Comparison of ENCODE assay signal across 12 cellular contexts in genomic region chr6:121393711-121394110, GRCh38. TPM values are rescaled to one million over a fixed set of nuclear protein-coding genes. Genes with fewer than 3 reads are reported as not detected.
DNase-seq lines count a peak whose midpoint lies in the region; TF ChIP-seq lines count a peak whose summit lies in the region.
"Had no signal": no experiment of that assay in that cellular context is flagged by ENCODE, and none has a peak within 500 bp of the region (broad histone marks: within the 10 kb centered on the region; RNA-seq: fewer than 3 reads in every experiment).

No MANE protein-coding gene starts in this region.

- peak overlapping the region in 2 of 3 experiments; percentile 49 to 51 for H3K27ac Mint-ChIP-seq in nephron
- H3K27ac Mint-ChIP-seq: CD4-positive, alpha-beta T cell; H9 had no signal

- H3K9me3 Mint-ChIP-seq in nephron: no peaks in the 10 kb centered on the region
- H3K9me3 Mint-ChIP-seq: CD4-positive, alpha-beta T cell; H9 had no signal

- no peaks in the 10 kb centered on the region for H3K36me3 Mint-ChIP-seq in nephron (ENCODE audit: low read depth)

- peaks cover 20% of the 10 kb centered on the region for H3K4me1 Mint-ChIP-seq in nephron
- H3K4me1 Mint-ChIP-seq: H9 had no signal

- H3K4me3 Mint-ChIP-seq in nephron: no peak overlapping the region
- H3K4me3 Mint-ChIP-seq: CD4-positive, alpha-beta T cell; H9 had no signal

- TF ChIP-seq CTCF in nephron (IDR thresholded peaks at IDR 0.05; ENCODE audit: unreplicated experiment in 3 of 3): no peak

- peaks cover 4% of the 10 kb centered on the region for H3K27me3 Mint-ChIP-seq in nephron (ENCODE audit: low read depth)

- peak; percentile 78 for DNase-seq in NCI-H2171 treated with DMSO at 0.1 percent for 48 hours (lab: John Stamatoyannopoulos, UW)
- DNase-seq in NCI-H2171 (lab: John Stamatoyannopoulos, UW): no peak
- DNase-seq in amniotic epithelial cell (ENCODE audit: low read depth): peak; percentile 70
- DNase-seq in kidney tubule cell (ENCODE audit: low spot score): no peak
- DNase-seq in NCI-H1092 treated with DMSO at 0.1 percent for 48 hours (lab: John Stamatoyannopoulos, UW): no peak
- no peak for DNase-seq in cerebellum (ENCODE audit: low spot score)
- DNase-seq: AML-193; Caco-2; CD4-positive, alpha-beta T cell; H9 had no signal

RNA-seq across cellular contexts. Expression of gene GJA1, which starts 41.7 kb away (rescaled TPM):
- total RNA-seq in cerebellum: 82.9 TPM
- total RNA-seq: CD4-positive, alpha-beta T cell; HepG2 had no signal

RNA-seq across cellular contexts. Expression of gene TBC1D32, which starts 59.4 kb away (rescaled TPM):
- 44.4 TPM for total RNA-seq in cerebellum

Comparison
In these comparisons a context has a peak if more than half of its experiments do, and no peak if none do; other contexts are left out.
1. DNase-seq: peak in NCI-H2171 treated with DMSO at 0.1 percent for 48 hours (single experiment) and amniotic epithelial cell (single experiment); none in NCI-H2171 (single experiment), kidney tubule cell (single experiment), NCI-H1092 treated with DMSO at 0.1 percent for 48 hours (single experiment) and cerebellum (single experiment).